ENCODE assay signal across 8 cellular contexts in genomic region chrX:149286940-149287349, GRCh38.
DNase-seq lines count a peak whose midpoint lies in the region; ATAC-seq and TF ChIP-seq lines count a peak whose summit lies in the region.

No MANE protein-coding gene starts in this region.

- H3K4me1 ChIP-seq in ovary (ENCODE audit: insufficient read depth), result no peaks in the 10 kb centered on the region

- no peak for TF ChIP-seq CTCF in ovary (IDR thresholded peaks at IDR 0.05)

- TF ChIP-seq EP300 in Ishikawa (IDR thresholded peaks at IDR 0.05; ENCODE audit: borderline replicate concordance), result no peak
- no peak for TF ChIP-seq EP300 in ovary (IDR thresholded peaks at IDR 0.05)

- no peaks in the 10 kb centered on the region for H3K36me3 ChIP-seq in SK-N-MC (ENCODE audit: insufficient read depth, low read length)
- H3K36me3 ChIP-seq in ovary, result no peaks in the 10 kb centered on the region

- DNase-seq in DMS114 treated with DMSO at 0.1 percent for 48 hours (lab: John Stamatoyannopoulos, UW; ENCODE audit: unreplicated experiment) (peak; percentile 2), SK-N-MC (ENCODE audit: low read depth, low spot score) (peak; percentile 6), amniotic stem cell (lab: John Stamatoyannopoulos, UW) (peak; percentile 0), inferior parietal cortex (ENCODE audit: extremely low spot score) (peak; percentile 69), ovary (no peak)
- DNase-seq in stimulated activated CD4-positive, alpha-beta T cell treated with anti-CD3 and anti-CD28 coated beads, Interleukin-2, amount 100 ng/mL, for 48 hours, result peak; percentile 13 to 37

- H3K9ac ChIP-seq in SK-N-MC (ENCODE audit: insufficient read length), result no peak overlapping the region

- H3K27me3 ChIP-seq in ovary, result no peaks in the 10 kb centered on the region

- WGBS in ovary, 3 donors, result 26 to 28% (median 27%) methylated on average over 4 of the region's 4 CpGs

- H3K4me3 ChIP-seq in SK-N-MC (no peak overlapping the region), ovary (no peak overlapping the region)

- no peak for TF ChIP-seq POLR2A in ovary (IDR thresholded peaks at IDR 0.05)

- H3K27ac ChIP-seq in SK-N-MC (no peak overlapping the region), ovary (no peak overlapping the region)

- H3K9me3 ChIP-seq in SK-N-MC (ENCODE audit: low read depth, low read length) (no peaks in the 10 kb centered on the region), ovary (no peaks in the 10 kb centered on the region)

- intact Hi-C loops in ovary (cut with DNase I), result no loop called here

- peak; percentile 76 for ATAC-seq in GM19438 (IDR thresholded peaks at IDR 0.05; ENCODE audit: low read depth, unreplicated experiment)

- TF ChIP-seq RAD21 in Ishikawa (IDR thresholded peaks at IDR 0.05; ENCODE audit: low read depth), result peak; percentile 62

TF ChIP-seq in Ishikawa, 13 proteins besides CTCF, POLR2A, EP300 and RAD21:
- TF ChIP-seq YY1 (IDR thresholded peaks at IDR 0.05; ENCODE audit: low read depth) (no peak), USF1 (IDR thresholded peaks at IDR 0.05) (no peak), TAF1 (IDR thresholded peaks at IDR 0.05; ENCODE audit: low read depth) (no peak), CEBPB (IDR thresholded peaks at IDR 0.05) (no peak), REST (IDR thresholded peaks at IDR 0.05; ENCODE audit: low read depth) (no peak), ZBTB7A (IDR thresholded peaks at IDR 0.05; ENCODE audit: low read depth) (no peak), EGR1 (IDR thresholded peaks at IDR 0.05) (no peak), TEAD4 (IDR thresholded peaks at IDR 0.05) (no peak), FOXM1 (IDR thresholded peaks at IDR 0.05; ENCODE audit: borderline replicate concordance, low read depth) (no peak)

Comparison
In these comparisons a context has a peak if more than half of its experiments do, and no peak if none do; other contexts are left out.
1. DNase-seq: peak in DMS114 treated with DMSO at 0.1 percent for 48 hours (single experiment), SK-N-MC (single experiment), amniotic stem cell (single experiment), inferior parietal cortex (single experiment) and stimulated activated CD4-positive, alpha-beta T cell treated with anti-CD3 and anti-CD28 coated beads, Interleukin-2, amount 100 ng/mL, for 48 hours (2 of 2); none in ovary (0 of 5).